ENCODE assay signal across 1 cellular context in genomic region chr9:131736440-131736839, GRCh38.
TF ChIP-seq lines count a peak whose summit lies in the region.

No MANE protein-coding gene starts in this region.

TF ChIP-seq in GM23338, 12 proteins besides CTCF, POLR2A, EP300 and RAD21 (continued from another document):
- TF ChIP-seq REST (IDR thresholded peaks at IDR 0.05; ENCODE audit: unreplicated experiment), result no peak
- TF ChIP-seq ZNF331 (CRISPR knock-in tag; IDR thresholded peaks at IDR 0.05; ENCODE audit: low read depth), result no peak
- no peak for TF ChIP-seq ZNF462 (CRISPR knock-in tag; IDR thresholded peaks at IDR 0.05)
- no peak for TF ChIP-seq CREB1 (CRISPR knock-in tag; IDR thresholded peaks at IDR 0.05; ENCODE audit: low read depth)
- TF ChIP-seq ETS1 (IDR thresholded peaks at IDR 0.05), result no peak
